ENCODE assay signal across 1 cellular context in genomic region chr2:36597532-36598377, GRCh38.
TF ChIP-seq lines count a peak whose summit lies in the region.

Gene FEZ2 (minus strand): TSS chr2:36598168. CDS start chr2:36598142, 26 bp downstream.

TF ChIP-seq in HepG2, 621 proteins besides CTCF, POLR2A, EP300 and RAD21 (continued from another document):
- TF ChIP-seq ZMAT5 (CRISPR knock-in tag; IDR thresholded peaks at IDR 0.05; ENCODE audit: borderline replicate concordance, low read depth): no peak
- no peak for TF ChIP-seq JUND (CRISPR knock-in tag; IDR thresholded peaks at IDR 0.05)
- TF ChIP-seq ZNF670 (CRISPR knock-in tag; IDR thresholded peaks at IDR 0.05; ENCODE audit: borderline replicate concordance): no peak; the same call in 1 of the 2 replicates
- TF ChIP-seq FUBP1 (CRISPR knock-in tag; IDR thresholded peaks at IDR 0.05; ENCODE audit: borderline replicate concordance): peak; percentile 35; the same call in 1 of the 2 replicates
- TF ChIP-seq DRAP1 (CRISPR knock-in tag; IDR thresholded peaks at IDR 0.05): peak; percentile 55; the same call in 1 of the 2 replicates
- TF ChIP-seq ZNF83 (CRISPR knock-in tag; IDR thresholded peaks at IDR 0.05; ENCODE audit: borderline replicate concordance): no peak
- peak; percentile 99 for TF ChIP-seq UBTF (CRISPR knock-in tag; IDR thresholded peaks at IDR 0.05)
TF ChIP-seq in HepG2: peak in this region for 198.
